Comparison of ENCODE assay signal across 21 cellular contexts in genomic region chr18:7844418-7844817, GRCh38.
"Had no signal": no experiment of that assay in that cellular context is flagged by ENCODE, and none has a peak within 500 bp of the region (broad histone marks: within the 10 kb centered on the region; RNA-seq: fewer than 3 reads in every experiment).

No MANE protein-coding gene starts in this region.

- H3K27ac Mint-ChIP-seq: activated CD4-positive, alpha-beta memory T cell treated with anti-CD3 and anti-CD28 coated beads, Interleukin-2, amount 10 ng/mL, durations not matched to agents 7 days and 5 days; activated CD8-positive, alpha-beta memory T cell treated with anti-CD3 and anti-CD28 coated beads, Interleukin-2, amount 10 ng/mL, durations not matched to agents 7 days and 5 days; activated naive CD8-positive, alpha-beta T cell treated with anti-CD3 and anti-CD28 coated beads, Interleukin-2, amount 10 ng/mL, durations not matched to agents 7 days and 5 days; activated T-helper 17 cell treated with anti-CD3 and anti-CD28 coated beads, Interleukin-2, amount 50 U/mL, for 72 hours; brain had no signal

- H3K27me3 ChIP-seq: colonic mucosa, esophagus squamous epithelium, spleen had no signal

- H3K4me1 Mint-ChIP-seq: activated CD4-positive, alpha-beta memory T cell treated with anti-CD3 and anti-CD28 coated beads, Interleukin-2, amount 10 ng/mL, durations not matched to agents 7 days and 5 days; activated CD8-positive, alpha-beta memory T cell treated with anti-CD3 and anti-CD28 coated beads, Interleukin-2, amount 10 ng/mL, durations not matched to agents 7 days and 5 days; activated naive CD8-positive, alpha-beta T cell treated with anti-CD3 and anti-CD28 coated beads, Interleukin-2, amount 10 ng/mL, durations not matched to agents 7 days and 5 days; activated T-helper 17 cell treated with anti-CD3 and anti-CD28 coated beads, Interleukin-2, amount 50 U/mL, for 72 hours; central memory CD8-positive, alpha-beta T cell had no signal

- H3K4me3 Mint-ChIP-seq: activated CD4-positive, alpha-beta memory T cell treated with anti-CD3 and anti-CD28 coated beads, Interleukin-2, amount 10 ng/mL, durations not matched to agents 7 days and 5 days; activated CD8-positive, alpha-beta memory T cell treated with anti-CD3 and anti-CD28 coated beads, Interleukin-2, amount 10 ng/mL, durations not matched to agents 7 days and 5 days; activated naive CD8-positive, alpha-beta T cell treated with anti-CD3 and anti-CD28 coated beads, Interleukin-2, amount 10 ng/mL, durations not matched to agents 7 days and 5 days; activated T-helper 17 cell treated with anti-CD3 and anti-CD28 coated beads, Interleukin-2, amount 50 U/mL, for 72 hours; brain; central memory CD8-positive, alpha-beta T cell had no signal

- DNase-seq: activated CD4-positive, alpha-beta memory T cell treated with anti-CD3 and anti-CD28 coated beads, Interleukin-2, amount 10 ng/mL, durations not matched to agents 7 days and 5 days; activated CD4-positive, alpha-beta T cell treated with anti-CD3 and anti-CD28 coated beads for 48 hours; activated CD4-positive, CD25-positive, alpha-beta regulatory T cell; activated CD8-positive, alpha-beta memory T cell treated with anti-CD3 and anti-CD28 coated beads, Interleukin-2, amount 10 ng/mL, durations not matched to agents 7 days and 5 days; activated naive CD4-positive, alpha-beta T cell; activated naive CD8-positive, alpha-beta T cell treated with anti-CD3 and anti-CD28 coated beads, Interleukin-2, amount 10 ng/mL, durations not matched to agents 7 days and 5 days; colonic mucosa; esophagus squamous epithelium; glutamatergic neuron; hippocampal formation; kidney; left ventricle myocardium inferior; occipital lobe; retina; spleen; stimulated activated CD4-positive, alpha-beta T cell treated with anti-CD3 and anti-CD28 coated beads, Interleukin-4, amount 100 ng/mL, for 4 hours; stimulated activated naive CD4-positive, alpha-beta T cell; T-helper 9 cell had no signal

- H3K36me3 ChIP-seq: colonic mucosa, esophagus squamous epithelium, left ventricle myocardium inferior, spleen had no signal

- H3K27me3 Mint-ChIP-seq: activated CD4-positive, alpha-beta memory T cell treated with anti-CD3 and anti-CD28 coated beads, Interleukin-2, amount 10 ng/mL, durations not matched to agents 7 days and 5 days; activated CD8-positive, alpha-beta memory T cell treated with anti-CD3 and anti-CD28 coated beads, Interleukin-2, amount 10 ng/mL, durations not matched to agents 7 days and 5 days; activated naive CD8-positive, alpha-beta T cell treated with anti-CD3 and anti-CD28 coated beads, Interleukin-2, amount 10 ng/mL, durations not matched to agents 7 days and 5 days; activated T-helper 17 cell treated with anti-CD3 and anti-CD28 coated beads, Interleukin-2, amount 50 U/mL, for 72 hours; brain; central memory CD8-positive, alpha-beta T cell had no signal

- H3K36me3 Mint-ChIP-seq: activated CD8-positive, alpha-beta memory T cell treated with anti-CD3 and anti-CD28 coated beads, Interleukin-2, amount 10 ng/mL, durations not matched to agents 7 days and 5 days; activated naive CD8-positive, alpha-beta T cell treated with anti-CD3 and anti-CD28 coated beads, Interleukin-2, amount 10 ng/mL, durations not matched to agents 7 days and 5 days had no signal

- H3K9me3 Mint-ChIP-seq: activated naive CD8-positive, alpha-beta T cell treated with anti-CD3 and anti-CD28 coated beads, Interleukin-2, amount 10 ng/mL, durations not matched to agents 7 days and 5 days had no signal

- H3K4me1 ChIP-seq: colonic mucosa had no signal

- ATAC-seq: activated CD8-positive, alpha-beta memory T cell treated with anti-CD3 and anti-CD28 coated beads, Interleukin-2, amount 10 ng/mL, durations not matched to agents 7 days and 5 days; activated T-helper 17 cell treated with anti-CD3 and anti-CD28 coated beads, Interleukin-2, amount 50 U/mL, for 72 hours had no signal

- H3K27ac ChIP-seq: colonic mucosa, esophagus squamous epithelium, left ventricle myocardium inferior, spleen had no signal

- H3K9me3 ChIP-seq: colonic mucosa had no signal

- H3K4me3 ChIP-seq: colonic mucosa, esophagus squamous epithelium, left ventricle myocardium inferior, spleen had no signal
